1 cellular context compared by ENCODE assay signal in the genomic region with DNA sequence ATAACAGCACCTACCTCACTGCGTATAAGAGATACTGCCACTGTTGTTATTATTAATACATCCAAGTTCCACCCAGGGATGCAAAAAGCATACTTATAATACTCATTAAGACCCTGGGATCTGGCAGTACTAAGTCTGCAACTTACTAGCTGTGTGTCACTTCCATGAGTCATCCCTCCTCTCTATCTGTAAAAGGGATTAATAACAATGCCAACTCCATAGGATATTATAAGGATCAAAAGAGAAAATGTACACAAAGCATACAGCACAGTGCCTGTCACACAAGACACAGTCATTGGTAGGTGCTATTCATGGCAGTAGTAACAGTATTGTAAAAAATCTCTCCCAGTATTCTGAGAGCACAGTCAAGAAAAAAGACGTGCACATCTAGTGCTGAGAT.
TF ChIP-seq lines count a peak whose summit lies in the region.

No MANE protein-coding gene starts in this region.

TF ChIP-seq in HEK293T, 16 proteins besides CTCF, POLR2A, EP300 and RAD21 (continued from another document):
- TF ChIP-seq PKNOX1 (IDR thresholded peaks at IDR 0.05) (no peak), SUZ12 (IDR thresholded peaks at IDR 0.05) (no peak), BHLHE40 (IDR thresholded peaks at IDR 0.05; ENCODE audit: borderline replicate concordance) (no peak), FOXA1 (IDR thresholded peaks at IDR 0.05) (no peak), SP1 (IDR thresholded peaks at IDR 0.05) (no peak), NFRKB (IDR thresholded peaks at IDR 0.05) (no peak), FOXM1 (IDR thresholded peaks at IDR 0.05; ENCODE audit: borderline replicate concordance) (no peak), HDGF (IDR thresholded peaks at IDR 0.05; ENCODE audit: borderline replicate concordance) (no peak), CTBP1 (IDR thresholded peaks at IDR 0.05; ENCODE audit: borderline replicate concordance) (no peak)
